Comparison of ENCODE assay signal across 26 cellular contexts in the genomic region with DNA sequence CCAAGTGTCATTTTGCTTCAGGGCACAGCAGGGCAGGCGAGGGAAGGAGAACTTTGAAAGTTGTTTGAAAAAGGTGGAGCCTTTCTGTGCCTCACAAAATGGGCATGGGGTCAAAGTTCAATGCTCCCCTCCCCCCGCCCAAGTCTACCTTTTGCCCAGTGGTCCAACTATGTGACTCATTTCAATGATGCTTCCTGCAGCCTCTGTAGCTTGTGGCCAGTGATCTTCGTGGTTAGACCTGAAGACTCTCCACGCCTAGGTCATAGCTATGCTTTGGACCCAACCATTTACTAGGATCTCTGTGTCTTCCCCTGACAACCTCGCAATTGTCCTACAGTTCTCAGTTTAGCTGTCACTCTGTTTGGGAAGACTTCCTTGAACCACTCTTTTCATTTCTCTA.
DNase-seq lines count a peak whose midpoint lies in the region; ATAC-seq, FAIRE-seq and TF ChIP-seq lines count a peak whose summit lies in the region.
"Had no signal": no experiment of that assay in that cellular context is flagged by ENCODE, and none has a peak within 500 bp of the region (broad histone marks: within the 10 kb centered on the region; RNA-seq: fewer than 3 reads in every experiment).

No MANE protein-coding gene starts in this region.

- no peaks in the 10 kb centered on the region for H3K36me3 Mint-ChIP-seq in activated CD4-positive, alpha-beta T cell treated with anti-CD3 and anti-CD28 coated beads, Interleukin-2, amount 10 ng/mL, durations not matched to agents 7 days and 5 days (ENCODE audit: low read depth)
- H3K36me3 Mint-ChIP-seq: CD14-positive monocyte; CD8-positive, alpha-beta memory T cell had no signal

- ATAC-seq in GM12878 (no peak), left colon (peak; percentile 74), HG03457 (IDR thresholded peaks at IDR 0.05; ENCODE audit: unreplicated experiment) (no peak)
- ATAC-seq: A549 had no signal

- no peak for TF ChIP-seq RAD21 in GM12878 (IDR thresholded peaks at IDR 0.05; ENCODE audit: insufficient read depth, low read depth, low read length)
- no peak for TF ChIP-seq RAD21 in SK-N-SH (IDR thresholded peaks at IDR 0.05; ENCODE audit: low read length)

- no peaks in the 10 kb centered on the region for H3K9me3 Mint-ChIP-seq in activated CD4-positive, alpha-beta T cell treated with anti-CD3 and anti-CD28 coated beads, Interleukin-2, amount 10 ng/mL, durations not matched to agents 7 days and 5 days
- H3K9me3 Mint-ChIP-seq: CD4-positive, alpha-beta T cell; CD8-positive, alpha-beta memory T cell had no signal

- H4K20me1 ChIP-seq in GM12878 (ENCODE audit: control insufficient read depth, insufficient read depth) = no peaks in the 10 kb centered on the region
- H4K20me1 ChIP-seq in SK-N-SH (ENCODE audit: insufficient read depth) = no peaks in the 10 kb centered on the region
- H4K20me1 ChIP-seq: BLaER1 treated with 17β-estradiol and CSF1 and Interleukin-3, amounts not matched to agents 10 nM and 100 nM had no signal

- RAD21 ChIA-PET in GM12878 (lab: Charles Lee; ENCODE audit: unreplicated experiment) = no interaction called here

- H3K27ac ChIP-seq in GM12878 (ENCODE audit: control insufficient read depth, insufficient read depth) (no peak overlapping the region), SK-N-SH (ENCODE audit: low read depth in 2 of 2, low read length in 1 of 2) (no peak overlapping the region)
- H3K27ac ChIP-seq: A549; BLaER1 treated with 17β-estradiol and CSF1 and Interleukin-3, amounts not matched to agents 10 nM and 100 nM had no signal

- H3K9me3 ChIP-seq in GM12878 (replicated peaks; ENCODE audit: control insufficient read depth, insufficient read depth, low read length) (no peaks in the 10 kb centered on the region), SK-N-SH (no peaks in the 10 kb centered on the region; the same call in 1 of the 2 replicates)
- H3K9me3 ChIP-seq: A549; BE2C; BLaER1 treated with 17β-estradiol and CSF1 and Interleukin-3, amounts not matched to agents 10 nM and 100 nM; HAP-1 had no signal

- 0% methylated on average over 5 of the region's 5 CpGs for WGBS in GM12878 (ENCODE audit: insufficient coverage, insufficient replicate concordance, low lambda C conversion rate, missing lambda C conversion rate)
- 5% methylated on average over 5 of the region's 5 CpGs for WGBS in SK-N-SH (ENCODE audit: low lambda C conversion rate)

- H2AFZ ChIP-seq in GM12878 (ENCODE audit: control insufficient read depth, low read depth, low read length) (no peak overlapping the region), SK-N-SH (ENCODE audit: low read depth) (no peak overlapping the region)

- no peak overlapping the region for H3K27ac Mint-ChIP-seq in activated CD4-positive, alpha-beta T cell treated with anti-CD3 and anti-CD28 coated beads, Interleukin-2, amount 10 ng/mL, durations not matched to agents 7 days and 5 days
- H3K27ac Mint-ChIP-seq: CD14-positive monocyte; CD4-positive, alpha-beta T cell; CD8-positive, alpha-beta memory T cell; HFFc6 had no signal

- TF ChIP-seq POLR2A in GM12878 (IDR thresholded peaks at IDR 0.05; ENCODE audit: low read depth, low read length) = no peak

- no peak overlapping the region for H3K4me2 ChIP-seq in GM12878 (ENCODE audit: control insufficient read depth, insufficient read depth)
- no peak overlapping the region for H3K4me2 ChIP-seq in SK-N-SH
- H3K4me2 ChIP-seq: A549; BLaER1 treated with 17β-estradiol and CSF1 and Interleukin-3, amounts not matched to agents 10 nM and 100 nM had no signal

- peaks cover 2% of the 10 kb centered on the region for H3K27me3 Mint-ChIP-seq in activated CD4-positive, alpha-beta T cell treated with anti-CD3 and anti-CD28 coated beads, Interleukin-2, amount 10 ng/mL, durations not matched to agents 7 days and 5 days

- H3K9ac ChIP-seq in GM12878 (ENCODE audit: control insufficient read depth, insufficient read depth, low read length) = no peak overlapping the region
- H3K9ac ChIP-seq in SK-N-SH = no peak overlapping the region
- H3K9ac ChIP-seq: BLaER1 treated with 17β-estradiol and CSF1 and Interleukin-3, amounts not matched to agents 10 nM and 100 nM had no signal

- intact Hi-C loops in GM12878 (cut with micrococcal nuclease; ENCODE audit: unreplicated experiment) = no loop called here
- intact Hi-C loops in left colon (cut with DNase I, micrococcal nuclease) = no loop called here

- H3K4me3 ChIP-seq in GM12878 (no peak overlapping the region), SK-N-SH (ENCODE audit: low read depth in 2 of 2, low read length in 1 of 2) (no peak overlapping the region)
- H3K4me3 ChIP-seq: A549; BLaER1 treated with 17β-estradiol and CSF1 and Interleukin-3, amounts not matched to agents 10 nM and 100 nM; HAP-1 had no signal

- TF ChIP-seq CTCF in GM12878 (IDR thresholded peaks at IDR 0.05 in 2 of 3, conservative IDR thresholded peaks at IDR 0.05 in 1 of 3; ENCODE audit: control insufficient read depth in 2 of 3, extremely low read depth in 1 of 3, insufficient read depth in 1 of 3, low read depth in 3 of 3, low read length in 3 of 3) (no peak), SK-N-SH (IDR thresholded peaks at IDR 0.05) (no peak)

- no peaks in the 10 kb centered on the region for H3K4me1 ChIP-seq in GM12878 (ENCODE audit: control insufficient read depth, insufficient read depth, low read length)
- H3K4me1 ChIP-seq in SK-N-SH (ENCODE audit: control insufficient read depth in 1 of 2, insufficient read depth in 2 of 2, low read depth in 1 of 2, low read length in 1 of 2) = no peaks in the 10 kb centered on the region
- H3K4me1 ChIP-seq: A549, BE2C, HAP-1 had no signal

- TF ChIP-seq EP300 in GM12878 (IDR thresholded peaks at IDR 0.05; ENCODE audit: borderline replicate concordance in 1 of 2, control insufficient read depth in 1 of 2, low read depth in 2 of 2, low read length in 2 of 2) = no peak
- TF ChIP-seq EP300 in SK-N-SH (IDR thresholded peaks at IDR 0.05; ENCODE audit: borderline replicate concordance in 1 of 2, low read depth in 1 of 2, low read length in 1 of 2) = no peak

- no peak for FAIRE-seq in GM12878 (lab: Jason Lieb, UNC)
- FAIRE-seq: A549, D721Med, GM12891, GM18507, H54 had no signal

- BruUV-seq in GM12878 (replicated peaks; lab: Mats Ljungman, UMichigan) = no TSS peak

- H3K27me3 ChIP-seq in GM12878 (replicated peaks in 1 of 2; ENCODE audit: control insufficient read depth in 2 of 2, insufficient read depth in 2 of 2, low read length in 1 of 2) (no peaks in the 10 kb centered on the region), SK-N-SH (ENCODE audit: insufficient read depth) (no peaks in the 10 kb centered on the region)
- H3K27me3 ChIP-seq: BE2C; BLaER1 treated with 17β-estradiol and CSF1 and Interleukin-3, amounts not matched to agents 10 nM and 100 nM had no signal

- POLR2A ChIA-PET in GM12878 (lab: Charles Lee) = no interaction called here
- POLR2A ChIA-PET in activated CD4-positive, alpha-beta T cell treated with anti-CD3 and anti-CD28 coated beads, Interleukin-2, amount 10 ng/mL, durations not matched to agents 7 days and 5 days (lab: Charles Lee) = no interaction called here
- POLR2A ChIA-PET in SK-N-SH (lab: Yijun Ruan, JAX) = interaction anchor here (0.6 kb wide), 1 partner anchor 225 kb away, joined by 5 read pairs; no protein-coding TSS in a partner anchor

- no peaks in the 10 kb centered on the region for H3K9me2 ChIP-seq in SK-N-SH

- peak; percentile 4 for DNase-seq in LoVo (ENCODE audit: low spot score)
- no peak for DNase-seq in GM12878 (ENCODE audit: low read depth, low spot score)
- DNase-seq in left colon = no peak
- DNase-seq in activated CD4-positive, alpha-beta T cell treated with anti-CD3 and anti-CD28 coated beads, Interleukin-2, amount 10 ng/mL, durations not matched to agents 7 days and 5 days = no peak
- DNase-seq in SK-N-SH = no peak
- DNase-seq: 8988T; ACHN; AML-193; BE2C; CD4-positive, alpha-beta T cell; CD8-positive, alpha-beta memory T cell; DMS 273 treated with DMSO at 0.1 percent for 48 hours; DMS79; EL; GDM1; GOT3; HFFc6 had no signal

- no peaks in the 10 kb centered on the region for H3F3A ChIP-seq in SK-N-SH (replicated peaks; ENCODE audit: insufficient read depth)

- H3K4me1 Mint-ChIP-seq in activated CD4-positive, alpha-beta T cell treated with anti-CD3 and anti-CD28 coated beads, Interleukin-2, amount 10 ng/mL, durations not matched to agents 7 days and 5 days = no peaks in the 10 kb centered on the region
- H3K4me1 Mint-ChIP-seq: CD14-positive monocyte; CD8-positive, alpha-beta memory T cell had no signal

- SMC1A ChIA-PET in GM12878 (lab: Charles Lee; ENCODE audit: uncharacterized antibody, unreplicated experiment) = interaction anchor here (1.1 to 1.6 kb wide), 2 partner anchors 56 to 120 kb away, joined by 3 to 4 read pairs; no protein-coding TSS in a partner anchor

- no peaks in the 10 kb centered on the region for H3K36me3 ChIP-seq in GM12878 (ENCODE audit: control insufficient read depth in 2 of 2, insufficient read depth in 2 of 2, low read length in 1 of 2)
- H3K36me3 ChIP-seq in SK-N-SH (replicated peaks in 1 of 2; ENCODE audit: control insufficient read depth in 1 of 2, insufficient read depth in 2 of 2, low read length in 1 of 2) = no peaks in the 10 kb centered on the region
- H3K36me3 ChIP-seq: BE2C; BLaER1 treated with 17β-estradiol and CSF1 and Interleukin-3, amounts not matched to agents 10 nM and 100 nM; HAP-1 had no signal

- in situ Hi-C loops in GM12878 (cut with MboI) = no loop called here

- CTCF ChIA-PET in GM12878 (lab: Yijun Ruan, JAX) (interaction anchor here (0.6 to 2.5 kb wide), 2 partner anchors 9 to 15 kb away, joined by 5 to 7 read pairs; no protein-coding TSS in a partner anchor), SK-N-SH (lab: Yijun Ruan, JAX) (interaction anchor here (3.6 kb wide), 1 partner anchor 14 kb away, joined by 18 read pairs; no protein-coding TSS in a partner anchor)
- CTCF ChIA-PET in activated CD4-positive, alpha-beta T cell treated with anti-CD3 and anti-CD28 coated beads, Interleukin-2, amount 10 ng/mL, durations not matched to agents 7 days and 5 days (lab: Charles Lee) = interaction anchor here (0.6 kb wide), 1 partner anchor 134 kb away, joined by 7 read pairs; no protein-coding TSS in a partner anchor

- no peak overlapping the region for H3K4me3 Mint-ChIP-seq in activated CD4-positive, alpha-beta T cell treated with anti-CD3 and anti-CD28 coated beads, Interleukin-2, amount 10 ng/mL, durations not matched to agents 7 days and 5 days
- H3K4me3 Mint-ChIP-seq: CD14-positive monocyte; CD4-positive, alpha-beta T cell; CD8-positive, alpha-beta memory T cell; HFFc6 had no signal

- H3K79me2 ChIP-seq in GM12878 (ENCODE audit: control insufficient read depth, insufficient read depth, low read length) = no peaks in the 10 kb centered on the region
- no peaks in the 10 kb centered on the region for H3K79me2 ChIP-seq in SK-N-SH (ENCODE audit: insufficient read depth)

TF ChIP-seq in GM12878, 131 proteins besides CTCF, POLR2A, EP300 and RAD21:
- TF ChIP-seq NR2C1 (IDR thresholded peaks at IDR 0.05) = 0 out of 2 replicates have a peak, but pooled peaks have one; percentile 10
- TF ChIP-seq RFX5 (IDR thresholded peaks at IDR 0.05; ENCODE audit: low read depth, low read length) = no peak
TF ChIP-seq in GM12878: peak in this region for 1.
